13 cellular contexts compared by ENCODE assay signal in the genomic region with DNA sequence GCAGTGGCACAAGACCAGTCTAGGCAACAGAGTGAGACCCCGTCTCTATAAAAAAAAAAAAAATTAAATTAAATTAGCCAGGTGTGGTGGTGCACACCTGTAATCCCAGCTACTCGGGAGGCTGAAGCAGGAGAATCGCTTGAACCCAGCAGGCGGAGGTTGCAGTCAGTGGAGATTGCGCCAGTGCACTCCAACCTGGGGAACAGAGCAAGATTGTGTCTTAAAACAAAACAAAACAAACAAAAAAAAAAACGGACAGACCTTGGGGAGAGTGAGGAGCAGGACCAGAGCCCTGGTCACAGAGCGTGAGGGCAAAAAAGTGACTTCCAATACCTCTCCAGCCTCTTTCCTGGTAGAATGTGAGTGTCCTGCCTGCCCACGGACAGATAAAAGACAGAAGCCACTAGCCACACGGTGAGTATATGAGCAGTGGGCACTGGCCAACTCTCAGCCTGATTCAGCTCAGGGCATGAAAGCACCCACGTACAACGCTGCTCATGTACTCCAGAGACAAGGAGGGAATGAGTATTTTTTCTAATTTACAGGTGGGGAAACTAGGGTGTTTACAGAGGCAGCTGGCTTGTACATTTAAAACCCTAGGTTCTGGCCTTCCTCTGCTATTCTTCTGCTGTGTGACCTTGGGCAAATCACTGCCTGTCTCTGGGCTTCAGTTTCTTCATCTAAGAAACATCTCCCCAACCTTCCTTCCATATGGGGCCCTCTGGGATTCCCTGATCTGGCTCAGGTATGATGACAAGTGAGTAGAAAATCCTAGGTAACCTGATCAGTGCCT. TPM values are rescaled to one million over a fixed set of nuclear protein-coding genes. Genes with fewer than 3 reads are reported as not detected.
A peak's percentile ranks its signal among the peaks of the same experiment; 100 is the strongest.
DNase-seq lines count a peak whose midpoint lies in the region; ATAC-seq, FAIRE-seq and TF ChIP-seq lines count a peak whose summit lies in the region.
"Had no signal": no experiment of that assay in that cellular context is flagged by ENCODE, and none has a peak within 500 bp of the region (broad histone marks: within the 10 kb centered on the region; RNA-seq: fewer than 3 reads in every experiment).

No MANE protein-coding gene starts in this region.

- TF ChIP-seq EP300 in K562 (IDR thresholded peaks at IDR 0.05; ENCODE audit: low read length) (no peak), transverse colon (IDR thresholded peaks at IDR 0.05; ENCODE audit: low read depth) (no peak)

- no peak for ATAC-seq in K562
- no peak for ATAC-seq in HG03457 (IDR thresholded peaks at IDR 0.05; ENCODE audit: unreplicated experiment)

- no peak for TF ChIP-seq RAD21 in K562 (CRISPR knock-in tag; conservative IDR thresholded peaks at IDR 0.05 in 1 of 2, IDR thresholded peaks at IDR 0.05 in 1 of 2)

- no peaks in the 10 kb centered on the region for H3K36me3 Mint-ChIP-seq in activated T-cell treated with anti-CD3 and anti-CD28 coated beads, Interleukin-2, amount 50 U/mL, for 24 hours (ENCODE audit: low read depth)
- no peaks in the 10 kb centered on the region for H3K36me3 Mint-ChIP-seq in mesothelial cell of epicardium

- 38% methylated on average over 11 of the region's 11 CpGs for WGBS in K562 (ENCODE audit: insufficient coverage, low coverage, missing lambda C conversion rate)
- WGBS in transverse colon (ENCODE audit: low coverage in 1 of 2), 2 donors: 73% methylated on average over 7 to 11 of the region's 11 CpGs

- TF ChIP-seq POLR2A in K562 (conservative IDR thresholded peaks at IDR 0.05) (no peak), transverse colon (IDR thresholded peaks at IDR 0.05) (no peak)

- no peaks in the 10 kb centered on the region for H3K79me2 ChIP-seq in K562 (ENCODE audit: control insufficient read depth, insufficient read depth, low read length)

- FAIRE-seq in K562 (lab: Jason Lieb, UNC): no peak
- FAIRE-seq: GM18507 had no signal

- intact Hi-C loops in K562 (cut with micrococcal nuclease): no loop called here
- intact Hi-C loops in transverse colon (cut with DNase I; ENCODE audit: low total_unique reads): loop anchor here (10.0 kb wide), 1 partner anchor 1036 kb away; no protein-coding TSS in a partner anchor

- in situ Hi-C loops in K562 (cut with MboI): no loop called here
- in situ Hi-C loops in transverse colon (cut with MboI; ENCODE audit: low pct_ligation_motif_present in 1 of 4, low pct_unique_long_range_greater_than_20kb in 1 of 4, low sequenced_read_pairs in 3 of 4): loop anchor here (5.0 to 25.0 kb wide), 4 partner anchors 74 to 596 kb away; partner anchors contain the start of genes SCAI (in 3 of the 4) and WDR38 (in 1 of the 4)
- in situ Hi-C loops in GM13977 (cut with MboI; ENCODE audit: low pct_unique_long_range_greater_than_20kb, low sequenced_read_pairs, unreplicated experiment): loop anchor here (25.0 kb wide), 1 partner anchor 584 kb away; no protein-coding TSS in a partner anchor
- in situ Hi-C loops in ACHN (cut with HindIII; ENCODE audit: low pct_ligation_motif_present, low pct_unique_long_range_greater_than_20kb, low sequenced_read_pairs): no loop called here

- POLR2A ChIA-PET in K562 (lab: Yijun Ruan, JAX): interaction anchor here (1.5 to 2.7 kb wide), 2 partner anchors 75 to 77 kb away, joined by 4 to 12 read pairs; partner anchors contain the start of gene WDR38

- H3K4me2 ChIP-seq in K562 (ENCODE audit: insufficient read depth, low read length): no peak overlapping the region

- H3K4me3 ChIP-seq in K562 (no peak overlapping the region), transverse colon (no peak overlapping the region)
- H3K4me3 ChIP-seq: psoas muscle had no signal

- no TSS peak for BruUV-seq in K562 (replicated peaks; lab: Mats Ljungman, UMichigan)

- H3K9ac ChIP-seq in K562 (ENCODE audit: insufficient read depth in 1 of 2, low read depth in 2 of 2, low read length in 2 of 2): no peak overlapping the region

- H3K36me3 ChIP-seq in K562 (ENCODE audit: control insufficient read depth, insufficient read depth, low read length) (no peaks in the 10 kb centered on the region), transverse colon (no peaks in the 10 kb centered on the region)

- peaks cover 20% of the 10 kb centered on the region for H3K4me1 Mint-ChIP-seq in activated T-cell treated with anti-CD3 and anti-CD28 coated beads, Interleukin-2, amount 50 U/mL, for 24 hours (ENCODE audit: low read depth)
- H3K4me1 Mint-ChIP-seq in mesothelial cell of epicardium: peaks cover 34% of the 10 kb centered on the region

- peaks cover 0 to 18% of the 10 kb centered on the region in 2 experiments; a peak in 3 of 5 replicates for H3K4me1 ChIP-seq in K562 (replicated peaks in 1 of 2; ENCODE audit: control insufficient read depth in 2 of 2, insufficient read depth in 2 of 2, low read length in 2 of 2)
- H3K4me1 ChIP-seq in transverse colon: peaks cover 3 to 36% (median 20%) of the 10 kb centered on the region in 4 donors

- H3K27ac ChIP-seq in K562 (ENCODE audit: extremely low read depth, low read depth, low read length) (no peak overlapping the region), transverse colon (peak overlapping the region; percentile 51 to 85 (median 80))
- H3K27ac ChIP-seq: HL-60, psoas muscle had no signal

- peaks cover 41% of the 10 kb centered on the region for H3K27me3 Mint-ChIP-seq in activated T-cell treated with anti-CD3 and anti-CD28 coated beads, Interleukin-2, amount 50 U/mL, for 24 hours
- H3K27me3 Mint-ChIP-seq in mesothelial cell of epicardium (ENCODE audit: low read depth): peaks cover 15% of the 10 kb centered on the region

- H3K27me3 ChIP-seq in K562 (ENCODE audit: control insufficient read depth in 2 of 2, insufficient read depth in 2 of 2, low read length in 2 of 2) (0 out of 5 replicates have a peak, but pooled peaks cover 0 to 4% of the 10 kb centered on the region in 2 experiments), transverse colon (peaks cover 26% of the 10 kb centered on the region)

- H3K9me3 ChIP-seq in K562 (replicated peaks; ENCODE audit: control insufficient read depth, insufficient read depth, low read depth, low read length) (no peaks in the 10 kb centered on the region), transverse colon (no peaks in the 10 kb centered on the region)
- H3K9me3 ChIP-seq: psoas muscle had no signal

- H3K4me3 Mint-ChIP-seq in activated T-cell treated with anti-CD3 and anti-CD28 coated beads, Interleukin-2, amount 50 U/mL, for 24 hours: no peak overlapping the region
- peak overlapping the region; percentile 44 for H3K4me3 Mint-ChIP-seq in mesothelial cell of epicardium

- no peak overlapping the region for H3K27ac Mint-ChIP-seq in activated T-cell treated with anti-CD3 and anti-CD28 coated beads, Interleukin-2, amount 50 U/mL, for 24 hours
- peak overlapping the region; percentile 95 for H3K27ac Mint-ChIP-seq in mesothelial cell of epicardium

- no peaks in the 10 kb centered on the region for H4K20me1 ChIP-seq in K562 (replicated peaks; ENCODE audit: control insufficient read depth, insufficient read depth, low read length)

- TF ChIP-seq CTCF in K562 (IDR thresholded peaks at IDR 0.05 in 2 of 3, conservative IDR thresholded peaks at IDR 0.05 in 1 of 3; ENCODE audit: insufficient read depth in 2 of 3, low read depth in 1 of 3, low read length in 3 of 3) (no peak), mesothelial cell of epicardium (IDR thresholded peaks at IDR 0.05; ENCODE audit: unreplicated experiment) (no peak), transverse colon (IDR thresholded peaks at IDR 0.05) (no peak), GM13977 (IDR thresholded peaks at IDR 0.05; ENCODE audit: extremely low read depth, insufficient read depth, missing control alignments) (no peak)

- DNase-seq in activated T-cell treated with anti-CD3 and anti-CD28 coated beads, Interleukin-2, amount 50 U/mL, for 24 hours: peak; percentile 12
- no peak for DNase-seq in activated T-cell treated with anti-CD3 and anti-CD28 coated beads, Interleukin-2, amount 50 U/mL, for 1 hour
- DNase-seq in K562 (ENCODE audit: extremely low read depth in 1 of 4, low spot score in 3 of 4): no peak
- peak in 1 of 2 experiments; percentile 16 for DNase-seq in mesothelial cell of epicardium (ENCODE audit: low spot score in 2 of 2, unreplicated experiment in 2 of 2)
- no peak for DNase-seq in transverse colon
- no peak for DNase-seq in GM13977 (ENCODE audit: low spot score)
- DNase-seq in ACHN: no peak
- DNase-seq: NCI-H446 treated with DMSO at 0.1 percent for 48 hours, SHP77 had no signal

- no peaks in the 10 kb centered on the region for H3K9me3 Mint-ChIP-seq in activated T-cell treated with anti-CD3 and anti-CD28 coated beads, Interleukin-2, amount 50 U/mL, for 24 hours
- no peaks in the 10 kb centered on the region for H3K9me3 Mint-ChIP-seq in mesothelial cell of epicardium

- CTCF ChIA-PET in K562 (lab: Yijun Ruan, JAX; ENCODE audit: low intra/inter-chr PET ratio): interaction anchor here (0.6 kb wide), 1 partner anchor 75 kb away, joined by 3 read pairs; the partner anchor contains the start of gene WDR38

- no peaks in the 10 kb centered on the region for H3K9me1 ChIP-seq in K562 (ENCODE audit: control insufficient read depth, insufficient read depth, low read length)

- H2AFZ ChIP-seq in K562 (ENCODE audit: low read depth, low read length): no peak overlapping the region

RNA-seq across cellular contexts. Expression of gene OLFML2A, which starts 1.8 kb away (rescaled TPM):
- total RNA-seq in K562 (2011; cell fraction: chromatin; rRNA removed; ENCODE audit: low replicate concordance): not detected in 2 replicates
- total RNA-seq in K562 (2011; cell fraction: nucleolus; rRNA removed): not detected in 2 replicates
- not detected in 2 replicates for total RNA-seq in K562 (2011; cell fraction: nucleoplasm; rRNA removed)
- total RNA-seq in K562 (2014; rRNA removed) (not detected in 2 replicates), K562 (2014; rRNA removed; fragmentation: Illumina TruSeq; extraction: Trizol) (not detected in 2 replicates), K562 (2015; rRNA removed; fragmentation: Illumina TruSeq; extraction: Trizol) (not detected in 2 replicates), K562 (2021) (0.09 and 0.16 TPM in 2 replicates), mesothelial cell of epicardium (36.1 to 37.4 TPM (median 37.1 TPM) in 3 replicates), transverse colon (10 to 100 TPM in 3 of 4 donors, 1 to 10 TPM in 1; 9.4 to 59.1 (median 16.0) TPM)
- polyA plus RNA-seq in K562 (2011; rRNA removed) (not detected in 2 replicates), K562 (2014; fragmentation: Illumina TruSeq; extraction: Trizol) (not detected in 2 replicates), K562 (2014; fragmentation: Nextera tagmentation; extraction: Ambion mirVana) (not detected), K562 (2014; rRNA removed) (not detected in 2 replicates)
- polyA plus RNA-seq in K562 (2011; cell fraction: cytosol; rRNA removed): not detected in 2 replicates
- polyA plus RNA-seq in K562 (2011; cell fraction: nucleus; rRNA removed): 0.09 TPM in 1 of 2 replicates, not detected in the other
- polyA plus RNA-seq in K562 (2012): 0.03 TPM in 1 of 2 replicates, not detected in the other
- not detected in 2 replicates for polyA minus RNA-seq in K562 (2011; rRNA and poly(A)+ RNA removed)
- polyA minus RNA-seq in K562 (2011; cell fraction: cytosol; rRNA and poly(A)+ RNA removed): not detected in 2 replicates
- not detected in 2 replicates for polyA minus RNA-seq in K562 (2011; cell fraction: nucleus; rRNA and poly(A)+ RNA removed)

RNA-seq across cellular contexts. Expression of gene NR6A1, which starts 7.7 kb away (rescaled TPM):
- total RNA-seq in K562 (2011; cell fraction: chromatin; rRNA removed; ENCODE audit: low replicate concordance): 38.8 and 43.3 TPM in 2 replicates
- 19.2 and 20.5 TPM in 2 replicates for total RNA-seq in K562 (2011; cell fraction: nucleolus; rRNA removed)
- 26.0 and 37.2 TPM in 2 replicates for total RNA-seq in K562 (2011; cell fraction: nucleoplasm; rRNA removed)
- 23.0 and 34.5 TPM in 2 replicates for total RNA-seq in K562 (2014; rRNA removed)
- 34.9 and 36.5 TPM in 2 replicates for total RNA-seq in K562 (2014; rRNA removed; fragmentation: Illumina TruSeq; extraction: Trizol)
- 36.5 and 38.7 TPM in 2 replicates for total RNA-seq in K562 (2015; rRNA removed; fragmentation: Illumina TruSeq; extraction: Trizol)
- total RNA-seq in K562 (2021): 55.4 and 56.7 TPM in 2 replicates
- polyA plus RNA-seq in K562 (2011; rRNA removed): 32.7 and 36.6 TPM in 2 replicates
- 25.5 and 31.6 TPM in 2 replicates for polyA plus RNA-seq in K562 (2011; cell fraction: cytosol; rRNA removed)
- 24.6 and 25.2 TPM in 2 replicates for polyA plus RNA-seq in K562 (2011; cell fraction: nucleus; rRNA removed)
- 10.4 and 15.9 TPM in 2 replicates for polyA plus RNA-seq in K562 (2012)
- polyA plus RNA-seq in K562 (2014; fragmentation: Illumina TruSeq; extraction: Trizol): 24.5 and 28.3 TPM in 2 replicates
- 10 to 100 TPM in 1 of 2 experiments, 1 to 10 TPM in 1; 9.7 to 17.7 TPM for polyA plus RNA-seq in K562 (2014; fragmentation: Nextera tagmentation; extraction: Ambion mirVana)
- 16.6 and 17.8 TPM in 2 replicates for polyA plus RNA-seq in K562 (2014; rRNA removed)
- 84.3 and 92.2 TPM in 2 replicates for polyA minus RNA-seq in K562 (2011; rRNA and poly(A)+ RNA removed)
- polyA minus RNA-seq in K562 (2011; cell fraction: cytosol; rRNA and poly(A)+ RNA removed): 47.1 and 52.4 TPM in 2 replicates
- polyA minus RNA-seq in K562 (2011; cell fraction: nucleus; rRNA and poly(A)+ RNA removed): 12.0 and 20.3 TPM in 2 replicates
- 5.2 to 6.2 TPM (median 5.9 TPM) in 3 replicates for total RNA-seq in mesothelial cell of epicardium
- total RNA-seq in transverse colon: 10 to 100 TPM in 3 of 4 donors, 1 to 10 TPM in 1; 9.7 to 14.6 (median 12.5) TPM

Comparison
In these comparisons a context has a peak if more than half of its experiments do, and no peak if none do; other contexts are left out.
1. RNA of gene OLFML2A, which starts 1.8 kb away (total RNA-seq): 36.1 to 37.4 TPM in mesothelial cell of epicardium and 9.4 to 59.1 TPM in transverse colon; 0.09 to 0.16 TPM in K562; every median in the first group is over 4 times any median in the second.
2. in situ Hi-C loops: an anchor here in transverse colon (5.0 to 25.0 kb wide) and GM13977 (25.0 kb wide); none called in K562 and ACHN.